Comparison of ENCODE assay signal across 29 cellular contexts in the genomic region with DNA sequence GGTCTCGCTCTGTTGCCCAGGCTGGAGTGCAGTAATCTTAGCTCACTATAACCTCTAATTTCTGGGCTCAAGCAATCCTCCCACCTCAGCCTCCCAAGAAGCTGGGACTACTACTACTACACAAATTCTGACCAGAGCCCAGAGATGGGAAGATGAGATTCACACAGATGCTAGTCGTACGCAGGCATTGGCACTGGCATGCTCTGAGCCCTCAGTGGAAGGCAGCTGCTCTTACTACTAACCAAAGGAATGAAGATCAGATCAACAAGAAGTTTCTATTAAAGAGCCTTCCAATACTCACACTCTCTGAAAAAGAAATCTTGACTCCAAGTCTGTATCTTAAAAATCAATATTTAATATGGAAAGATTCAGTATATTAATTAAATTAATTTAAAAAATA. TPM values are rescaled to one million over a fixed set of nuclear protein-coding genes. Genes with fewer than 3 reads are reported as not detected.
"Had no signal": no experiment of that assay in that cellular context is flagged by ENCODE, and none has a peak within 500 bp of the region (broad histone marks: within the 10 kb centered on the region; RNA-seq: fewer than 3 reads in every experiment).

No MANE protein-coding gene starts in this region.

- H3K9ac ChIP-seq: neural progenitor cell had no signal

- H2AFZ ChIP-seq: neural progenitor cell had no signal

- H3K27me3 ChIP-seq: neural progenitor cell, right atrium auricular region, testis, tibial artery had no signal

- DNase-seq: effector CD8-positive, alpha-beta T cell; endodermal cell; foreskin melanocyte; glutamatergic neuron; heart right ventricle; hippocampal formation; naive B cell; stimulated activated CD4-positive, alpha-beta T cell treated with anti-CD3 and anti-CD28 coated beads, Interleukin-2, amount 100 ng/mL, for 24 hours; stimulated activated CD4-positive, alpha-beta T cell treated with anti-CD3 and anti-CD28 coated beads, Interleukin-4, amount 100 ng/mL, for 24 hours; stimulated activated naive CD4-positive, alpha-beta T cell treated with Interleukin-2 at 50 U/mL for 16 hours; testis had no signal

- H3K36me3 ChIP-seq: heart right ventricle, neural progenitor cell, prostate gland, right atrium auricular region, stomach, tibial artery had no signal

- H3K9me3 ChIP-seq: heart right ventricle, prostate gland, right atrium auricular region, stomach, testis, tibial artery had no signal

- ATAC-seq: esophagus mucosa; heart right ventricle; natural killer cell treated with Interleukin-12 subunit alpha and Interleukin-12 subunit beta and Interleukin-15 and Interleukin-18, amount 100 ng/mL, for 72 hours; sciatic nerve; stimulated activated effector memory CD8-positive, alpha-beta T cell treated with anti-CD3 and anti-CD28 coated beads, Interleukin-12 subunit alpha, Interleukin-12 subunit beta, amount 100 ng/mL, for 72 hours had no signal

- H3K4me1 ChIP-seq: heart right ventricle, neural progenitor cell, prostate gland, right atrium auricular region, testis had no signal

- H3K4me3 ChIP-seq: heart right ventricle, lung, neural progenitor cell, prostate gland, right atrium auricular region, stomach, testis, tibial artery had no signal

- H3K4me2 ChIP-seq: neural progenitor cell had no signal

- H3K27ac ChIP-seq: epithelial cell of prostate, heart right ventricle, neural progenitor cell, prostate gland, right atrium auricular region, stomach, testis, tibial artery had no signal

RNA-seq across cellular contexts. Expression of gene GDF2, which starts 10.7 kb away (rescaled TPM):
- total RNA-seq: endodermal cell; esophagus mucosa; fibroblast of lung; heart right ventricle; lung; mononuclear cell; natural killer cell treated with Interleukin-12 subunit alpha and Interleukin-12 subunit beta and Interleukin-15 and Interleukin-18, amount 100 ng/mL, for 72 hours; osteocyte; prostate gland; sciatic nerve; skeletal muscle tissue; stomach; subcutaneous adipose tissue; urinary bladder had no signal
- polyA plus RNA-seq: fibroblast of lung, heart right ventricle, lung, stomach, urinary bladder had no signal

RNA-seq across cellular contexts. Expression of gene RBP3, which starts 15.2 kb away (rescaled TPM):
- total RNA-seq: endodermal cell; esophagus mucosa; fibroblast of lung; heart right ventricle; liver; lung; mononuclear cell; natural killer cell treated with Interleukin-12 subunit alpha and Interleukin-12 subunit beta and Interleukin-15 and Interleukin-18, amount 100 ng/mL, for 72 hours; osteocyte; prostate gland; right atrium auricular region; sciatic nerve; skeletal muscle tissue; stomach; subcutaneous adipose tissue; urinary bladder had no signal
- polyA plus RNA-seq: fibroblast of lung, heart right ventricle, liver, stomach, urinary bladder had no signal

RNA-seq across cellular contexts. Expression of gene GDF10, which starts 32.9 kb away (rescaled TPM):
- total RNA-seq: endodermal cell; esophagus mucosa; mononuclear cell; natural killer cell treated with Interleukin-12 subunit alpha and Interleukin-12 subunit beta and Interleukin-15 and Interleukin-18, amount 100 ng/mL, for 72 hours; osteocyte had no signal

RNA-seq across cellular contexts. Expression of gene ZNF488, which starts 51.1 kb away (rescaled TPM):
- total RNA-seq: fibroblast of lung; mononuclear cell; natural killer cell treated with Interleukin-12 subunit alpha and Interleukin-12 subunit beta and Interleukin-15 and Interleukin-18, amount 100 ng/mL, for 72 hours; right atrium auricular region had no signal
